Comparison of ENCODE assay signal across 8 cellular contexts in the genomic region with DNA sequence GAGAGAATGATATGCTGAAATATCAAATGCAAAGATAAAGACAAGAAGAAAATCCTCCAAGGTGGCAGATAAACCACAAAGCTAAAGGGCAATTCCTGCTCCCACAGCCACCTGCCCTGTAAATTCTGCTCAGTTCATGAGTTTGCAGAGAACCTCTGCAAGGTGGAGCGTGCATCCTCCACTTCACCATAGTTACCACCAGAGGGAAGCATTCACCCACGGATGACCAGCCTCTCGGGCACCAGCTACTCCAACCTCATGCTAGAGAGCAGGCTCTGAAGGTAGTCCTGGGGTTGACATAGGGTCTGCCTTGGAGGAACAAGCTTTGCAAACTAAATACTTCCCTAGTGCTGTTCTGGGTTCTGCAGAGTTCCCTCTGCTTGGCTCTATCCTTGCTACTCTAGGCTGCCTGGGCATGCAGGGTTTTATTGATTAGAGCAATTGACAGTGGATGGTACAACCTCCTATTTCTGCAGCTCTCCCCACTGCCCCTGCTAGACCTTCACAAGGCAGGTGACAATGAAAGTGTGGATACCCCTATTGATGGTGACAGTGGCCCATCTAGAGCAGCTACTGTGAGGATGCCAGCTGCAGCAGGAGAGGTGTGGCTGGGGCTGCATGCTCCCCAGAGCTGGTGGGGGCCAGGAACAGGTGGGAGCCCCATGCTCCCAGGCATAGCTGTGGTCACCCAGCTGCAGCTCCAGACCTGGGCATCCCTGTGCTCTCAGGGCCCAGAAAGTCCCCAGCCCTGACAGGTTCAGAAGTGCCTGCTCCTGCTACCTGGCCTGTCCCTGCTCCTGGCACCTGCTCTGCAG. TPM values are rescaled to one million over a fixed set of nuclear protein-coding genes. Genes with fewer than 3 reads are reported as not detected.
A peak's percentile ranks its signal among the peaks of the same experiment; 100 is the strongest.
DNase-seq lines count a peak whose midpoint lies in the region; ATAC-seq and TF ChIP-seq lines count a peak whose summit lies in the region.

No MANE protein-coding gene starts in this region.

- peaks cover 0 to 7% (median 0%) of the 10 kb centered on the region in 7 donors for H3K9me3 Mint-ChIP-seq in CD14-positive monocyte
- H3K9me3 Mint-ChIP-seq in activated naive CD8-positive, alpha-beta T cell treated with anti-CD3 and anti-CD28 coated beads, Interleukin-2, amount 10 ng/mL, durations not matched to agents 7 days and 5 days: no peaks in the 10 kb centered on the region

- no peaks in the 10 kb centered on the region for H3K36me3 Mint-ChIP-seq in CD14-positive monocyte
- H3K36me3 Mint-ChIP-seq in activated naive CD8-positive, alpha-beta T cell treated with anti-CD3 and anti-CD28 coated beads, Interleukin-2, amount 10 ng/mL, durations not matched to agents 7 days and 5 days: no peaks in the 10 kb centered on the region

- POLR2A ChIA-PET in activated naive CD8-positive, alpha-beta T cell treated with anti-CD3 and anti-CD28 coated beads, Interleukin-2, amount 10 ng/mL, durations not matched to agents 7 days and 5 days (lab: Charles Lee): no interaction called here

- H3K27ac Mint-ChIP-seq in CD14-positive monocyte: no peak overlapping the region
- H3K27ac Mint-ChIP-seq in activated naive CD8-positive, alpha-beta T cell treated with anti-CD3 and anti-CD28 coated beads, Interleukin-2, amount 10 ng/mL, durations not matched to agents 7 days and 5 days: no peak overlapping the region

- H3K4me3 Mint-ChIP-seq in CD14-positive monocyte: no peak overlapping the region
- H3K4me3 Mint-ChIP-seq in activated naive CD8-positive, alpha-beta T cell treated with anti-CD3 and anti-CD28 coated beads, Interleukin-2, amount 10 ng/mL, durations not matched to agents 7 days and 5 days: no peak overlapping the region

- DNase-seq in CD14-positive monocyte (ENCODE audit: low spot score) (no peak), HPDE6-E6E7 (ENCODE audit: extremely low spot score) (peak; percentile 57), SHP77 treated with DMSO at 0.1 percent for 48 hours (lab: John Stamatoyannopoulos, UW) (peak; percentile 38), cardiac septum (ENCODE audit: low spot score) (peak; percentile 82), pulmonary artery endothelial cell (ENCODE audit: low read depth, low spot score) (peak; percentile 15), NCI-H2227 (lab: John Stamatoyannopoulos, UW; ENCODE audit: unreplicated experiment) (no peak)
- DNase-seq in activated naive CD8-positive, alpha-beta T cell treated with anti-CD3 and anti-CD28 coated beads, Interleukin-2, amount 10 ng/mL, durations not matched to agents 7 days and 5 days: peak; percentile 55

- TF ChIP-seq CTCF in CD14-positive monocyte (IDR thresholded peaks at IDR 0.05): peak; percentile 40

- peaks cover 0 to 6% (median 6%) of the 10 kb centered on the region in 3 donors for H3K27me3 Mint-ChIP-seq in CD14-positive monocyte (ENCODE audit: low read depth in 3 of 3)
- peaks cover 7% of the 10 kb centered on the region for H3K27me3 Mint-ChIP-seq in activated naive CD8-positive, alpha-beta T cell treated with anti-CD3 and anti-CD28 coated beads, Interleukin-2, amount 10 ng/mL, durations not matched to agents 7 days and 5 days

- peak; percentile 82 for ATAC-seq in GM18909 (IDR thresholded peaks at IDR 0.05; ENCODE audit: poor library complexity, unreplicated experiment)
- peak; percentile 87 for ATAC-seq in activated naive CD8-positive, alpha-beta T cell treated with anti-CD3 and anti-CD28 coated beads, Interleukin-2, amount 10 ng/mL, durations not matched to agents 7 days and 5 days (ENCODE audit: low read depth)

- intact Hi-C loops in CD14-positive monocyte (cut with micrococcal nuclease) (no loop called here), cardiac septum (cut with DNase I) (loop anchor here (10.0 kb wide), 1 partner anchor 977 kb away; no protein-coding TSS in a partner anchor)

- H3K4me1 Mint-ChIP-seq in CD14-positive monocyte: no peaks in the 10 kb centered on the region
- no peaks in the 10 kb centered on the region for H3K4me1 Mint-ChIP-seq in activated naive CD8-positive, alpha-beta T cell treated with anti-CD3 and anti-CD28 coated beads, Interleukin-2, amount 10 ng/mL, durations not matched to agents 7 days and 5 days

RNA-seq across cellular contexts. Expression of gene GGTLC1, which starts 51.1 kb away (rescaled TPM):
- not detected for polyA plus RNA-seq in CD14-positive monocyte
- not detected for total RNA-seq in activated naive CD8-positive, alpha-beta T cell treated with anti-CD3 and anti-CD28 coated beads, Interleukin-2, amount 10 ng/mL, durations not matched to agents 7 days and 5 days
- total RNA-seq in cardiac septum: not detected
- not detected in 2 replicates for total RNA-seq in pulmonary artery endothelial cell

RNA-seq across cellular contexts. Expression of gene CST5, which starts 58.0 kb away (rescaled TPM):
- polyA plus RNA-seq in CD14-positive monocyte: not detected
- total RNA-seq in activated naive CD8-positive, alpha-beta T cell treated with anti-CD3 and anti-CD28 coated beads, Interleukin-2, amount 10 ng/mL, durations not matched to agents 7 days and 5 days: not detected
- total RNA-seq in cardiac septum (not detected), pulmonary artery endothelial cell (not detected in 2 replicates)

Comparison
In these comparisons a context has a peak if more than half of its experiments do, and no peak if none do; other contexts are left out.
1. DNase-seq: peak in HPDE6-E6E7 (single experiment), SHP77 treated with DMSO at 0.1 percent for 48 hours (single experiment), activated naive CD8-positive, alpha-beta T cell treated with anti-CD3 and anti-CD28 coated beads, Interleukin-2, amount 10 ng/mL, durations not matched to agents 7 days and 5 days (single experiment), cardiac septum (single experiment) and pulmonary artery endothelial cell (single experiment); none in CD14-positive monocyte (single experiment) and NCI-H2227 (single experiment).